ENCODE assay signal across 8 cellular contexts in genomic region chr11:119729581-119730346, GRCh38. TPM values are rescaled to one million over a fixed set of nuclear protein-coding genes. Genes with fewer than 3 reads are reported as not detected.
DNase-seq lines count a peak whose midpoint lies in the region; ATAC-seq and TF ChIP-seq lines count a peak whose summit lies in the region.

No MANE protein-coding gene starts in this region.

- CTCF ChIA-PET in CD4-positive, alpha-beta T cell (lab: Charles Lee) = interaction anchor here (0.8 to 2.1 kb wide), 12 partner anchors 9 to 574 kb away, joined by 3 to 11 read pairs (median 6); no protein-coding TSS in a partner anchor

- no peaks in the 10 kb centered on the region for H4K20me1 ChIP-seq in KMS-11 (ENCODE audit: insufficient read depth)

- intact Hi-C loops in CD4-positive, alpha-beta T cell (cut with DNase I, micrococcal nuclease) = loop anchor here (1.0 to 10.0 kb wide), 7 partner anchors 62 to 481 kb away; partner anchors contain the start of genes OAF (in 1 of the 2) and USP2 (in 1 of the 2)

- H3K27me3 ChIP-seq in CD4-positive, alpha-beta T cell (ENCODE audit: control insufficient read depth, insufficient read depth, low read length) = peaks cover 35% of the 10 kb centered on the region
- H3K27me3 ChIP-seq in KMS-11 (ENCODE audit: insufficient read depth, low read depth) = no peaks in the 10 kb centered on the region

- peaks cover 4% of the 10 kb centered on the region for H3K36me3 Mint-ChIP-seq in CD4-positive, alpha-beta T cell (ENCODE audit: low read depth)

- H3K27ac ChIP-seq in CD4-positive, alpha-beta T cell (ENCODE audit: low read depth, low read length) = no peak overlapping the region
- no peak overlapping the region for H3K27ac ChIP-seq in KMS-11

- H3K4me2 ChIP-seq in KMS-11 = peak overlapping the region; percentile 21; the same call in 1 of the 2 replicates

- H3K27ac Mint-ChIP-seq in CD4-positive, alpha-beta T cell = peak overlapping the region; percentile 24

- peak overlapping the region; percentile 89 for H3K4me3 Mint-ChIP-seq in CD4-positive, alpha-beta T cell

- H3K4me1 Mint-ChIP-seq in CD4-positive, alpha-beta T cell (ENCODE audit: low read depth) = peaks cover 5% of the 10 kb centered on the region

- no peak overlapping the region for H3K9ac ChIP-seq in KMS-11

- peak overlapping the region; percentile 75 for H2AFZ ChIP-seq in KMS-11 (ENCODE audit: low read depth)

- POLR2A ChIA-PET in CD4-positive, alpha-beta T cell (lab: Charles Lee) = interaction anchor here (1.2 to 1.3 kb wide), 2 partner anchors 61 to 108 kb away, joined by 3 read pairs; no protein-coding TSS in a partner anchor

- peak; percentile 34 for TF ChIP-seq CTCF in CD4-positive, alpha-beta T cell (IDR thresholded peaks at IDR 0.05)
- TF ChIP-seq CTCF in KMS-11 (conservative IDR thresholded peaks at IDR 0.05; ENCODE audit: low read depth, low read length) = peak; percentile 38

- no peaks in the 10 kb centered on the region for H3K9me3 ChIP-seq in CD4-positive, alpha-beta T cell (ENCODE audit: control insufficient read depth, low read length)

- peak; percentile 21 for ATAC-seq in CD4-positive, alpha-beta T cell (ENCODE audit: poor library complexity)
- ATAC-seq in GM19455 (IDR thresholded peaks at IDR 0.05; ENCODE audit: unreplicated experiment) = peak; percentile 13

- H3K4me1 ChIP-seq in KMS-11 (ENCODE audit: low read depth, poor library complexity, severe bottlenecking) = peaks cover 12% of the 10 kb centered on the region

- H3K36me3 ChIP-seq in KMS-11 (ENCODE audit: insufficient read depth) = no peaks in the 10 kb centered on the region

- H3K9me3 Mint-ChIP-seq in CD4-positive, alpha-beta T cell = no peaks in the 10 kb centered on the region

- H3K79me2 ChIP-seq in KMS-11 (ENCODE audit: insufficient read depth, low read depth) = 0 out of 2 replicates have a peak, but pooled peaks cover 18% of the 10 kb centered on the region

- no peak overlapping the region for H3K4me3 ChIP-seq in KMS-11 (IDR thresholded peaks at IDR 0.05; ENCODE audit: insufficient read depth, low read depth, low read length)

- DNase-seq in CD4-positive, alpha-beta T cell = peak in 1 of 10 experiments; percentile 12
- DNase-seq in anterior cingulate cortex (lab: John Stamatoyannopoulos, UW) (peak in 37 of 58 donors; percentile 16 to 82 (median 53)), hepatic stellate cell (ENCODE audit: low spot score) (peak; percentile 88), pulmonary artery endothelial cell (ENCODE audit: low read depth, low spot score) (peak; percentile 26), NCI-H1105 (lab: John Stamatoyannopoulos, UW) (no peak)
- no peak for DNase-seq in stimulated activated CD4-positive, alpha-beta T cell treated with anti-CD3 and anti-CD28 coated beads, Interleukin-4, amount 100 ng/mL, for 1 hour

- H3K27me3 Mint-ChIP-seq in CD4-positive, alpha-beta T cell = peaks cover 33% of the 10 kb centered on the region

RNA-seq across cellular contexts. Expression of gene NECTIN1, which starts 0.8 kb away (rescaled TPM):
- 1 to 10 TPM; 2.5 to 3.4 TPM for total RNA-seq in CD4-positive, alpha-beta T cell
- total RNA-seq in pulmonary artery endothelial cell = 9.4 and 11.0 TPM in 2 replicates

Comparison
In these comparisons a context has a peak if more than half of its experiments do, and no peak if none do; other contexts are left out.
1. DNase-seq: peak in anterior cingulate cortex (37 of 58), hepatic stellate cell (single experiment) and pulmonary artery endothelial cell (single experiment); none in NCI-H1105 (single experiment) and stimulated activated CD4-positive, alpha-beta T cell treated with anti-CD3 and anti-CD28 coated beads, Interleukin-4, amount 100 ng/mL, for 1 hour (single experiment).